Comparison of ENCODE assay signal across 26 cellular contexts in the genomic region with DNA sequence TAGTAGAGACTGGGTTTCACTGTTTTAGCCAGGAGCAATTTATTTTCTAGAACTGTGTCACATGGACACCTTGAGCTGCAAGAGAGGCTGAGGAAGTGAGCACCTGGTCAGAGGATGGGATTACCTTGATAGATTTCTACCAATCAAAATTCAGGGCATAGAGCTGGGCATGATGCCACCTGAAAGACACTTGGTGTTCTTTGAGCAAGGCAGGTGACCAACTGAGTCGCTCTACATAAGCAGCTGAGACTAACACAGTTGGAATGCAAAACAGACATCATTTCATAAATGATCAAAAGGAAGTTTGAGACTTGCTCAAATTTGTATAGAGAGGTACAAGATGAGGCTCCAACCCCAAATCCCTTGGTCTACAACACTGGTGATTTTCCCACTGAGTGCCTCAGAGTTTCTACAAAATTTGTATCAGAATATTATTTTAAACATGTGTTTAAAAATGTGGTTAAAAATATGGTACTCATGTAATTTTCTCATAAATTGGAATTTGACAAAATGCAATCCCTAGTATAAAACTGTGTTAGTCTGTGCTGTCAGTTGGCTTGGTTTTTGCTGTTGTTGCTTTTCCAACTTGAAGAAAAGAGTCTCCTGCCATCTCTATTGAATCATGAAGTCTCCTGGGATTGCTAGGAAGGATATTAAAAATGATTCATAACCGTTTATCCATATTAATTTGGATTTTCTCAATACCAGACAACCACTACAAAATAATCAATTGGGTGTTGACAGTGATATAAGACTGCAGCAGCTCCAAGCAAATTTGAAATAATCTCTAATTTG.
"Had no signal": no experiment of that assay in that cellular context is flagged by ENCODE, and none has a peak within 500 bp of the region (broad histone marks: within the 10 kb centered on the region; RNA-seq: fewer than 3 reads in every experiment).

No MANE protein-coding gene starts in this region.

- H3K9me3 ChIP-seq: breast epithelium had no signal

- H3K27ac Mint-ChIP-seq: activated CD8-positive, alpha-beta T cell treated with anti-CD3 and anti-CD28 coated beads, Interleukin-2, amount 10 ng/mL, durations not matched to agents 7 days and 5 days; activated naive CD8-positive, alpha-beta T cell treated with anti-CD3 and anti-CD28 coated beads, Interleukin-2, amount 10 ng/mL, durations not matched to agents 7 days and 5 days; T-helper 17 cell; WTC11 had no signal

- ATAC-seq: activated CD8-positive, alpha-beta T cell treated with anti-CD3 and anti-CD28 coated beads, Interleukin-2, amount 10 ng/mL, durations not matched to agents 7 days and 5 days; K562; T-helper 17 cell; WTC11 had no signal

- H3K4me1 Mint-ChIP-seq: activated naive CD8-positive, alpha-beta T cell treated with anti-CD3 and anti-CD28 coated beads, Interleukin-2, amount 10 ng/mL, durations not matched to agents 7 days and 5 days; T-helper 17 cell; WTC11 had no signal

- H3K9me3 Mint-ChIP-seq: WTC11 had no signal

- H3K36me3 ChIP-seq: breast epithelium had no signal

- H3K27me3 ChIP-seq: breast epithelium had no signal

- H3K36me3 Mint-ChIP-seq: activated naive CD8-positive, alpha-beta T cell treated with anti-CD3 and anti-CD28 coated beads, Interleukin-2, amount 10 ng/mL, durations not matched to agents 7 days and 5 days; WTC11 had no signal

- H3K4me3 Mint-ChIP-seq: activated CD8-positive, alpha-beta T cell treated with anti-CD3 and anti-CD28 coated beads, Interleukin-2, amount 10 ng/mL, durations not matched to agents 7 days and 5 days; activated naive CD8-positive, alpha-beta T cell treated with anti-CD3 and anti-CD28 coated beads, Interleukin-2, amount 10 ng/mL, durations not matched to agents 7 days and 5 days; T-helper 17 cell; WTC11 had no signal

- H3K4me1 ChIP-seq: breast epithelium had no signal

- FAIRE-seq: K562, RCC 7860 had no signal

- H3K27ac ChIP-seq: breast epithelium had no signal

- DNase-seq: activated CD4-positive, alpha-beta T cell treated with anti-CD3 and anti-CD28 coated beads for 48 hours; activated CD4-positive, alpha-beta T cell treated with anti-CD3 and anti-CD28 coated beads, Interleukin-2, amount 50 U/mL, for 4 hours; activated CD4-positive, CD25-positive, alpha-beta regulatory T cell treated with anti-CD3 and anti-CD28 coated beads, Interleukin-2, amount 50 U/mL, for 72 hours; activated CD8-positive, alpha-beta memory T cell treated with anti-CD3 and anti-CD28 coated beads, Interleukin-2, amount 50 U/mL, for 48 hours; activated CD8-positive, alpha-beta T cell treated with anti-CD3 and anti-CD28 coated beads, Interleukin-2, amount 10 ng/mL, durations not matched to agents 7 days and 5 days; activated naive CD4-positive, alpha-beta T cell treated with anti-CD3 and anti-CD28 coated beads, Interleukin-2, amount 50 U/mL, for 16 hours; activated naive CD8-positive, alpha-beta T cell treated with anti-CD3 and anti-CD28 coated beads, Interleukin-2, amount 10 ng/mL, durations not matched to agents 7 days and 5 days; activated T-cell treated with anti-CD3 and anti-CD28 coated beads, Interleukin-2, amount 50 U/mL, for 1 hour; aorta; central memory CD4-positive, alpha-beta T cell; Karpas-422; NCI-H1092; NCI-H1417; NCI-H1694; NCI-H2029; NCI-H2107; NCI-H2171 treated with DMSO at 0.1 percent for 48 hours; NCI-H510A; NCI-H69; SHP77; T-helper 17 cell; T-helper 9 cell had no signal

- H3K4me3 ChIP-seq: breast epithelium, K562 had no signal
